In the genomic region with DNA sequence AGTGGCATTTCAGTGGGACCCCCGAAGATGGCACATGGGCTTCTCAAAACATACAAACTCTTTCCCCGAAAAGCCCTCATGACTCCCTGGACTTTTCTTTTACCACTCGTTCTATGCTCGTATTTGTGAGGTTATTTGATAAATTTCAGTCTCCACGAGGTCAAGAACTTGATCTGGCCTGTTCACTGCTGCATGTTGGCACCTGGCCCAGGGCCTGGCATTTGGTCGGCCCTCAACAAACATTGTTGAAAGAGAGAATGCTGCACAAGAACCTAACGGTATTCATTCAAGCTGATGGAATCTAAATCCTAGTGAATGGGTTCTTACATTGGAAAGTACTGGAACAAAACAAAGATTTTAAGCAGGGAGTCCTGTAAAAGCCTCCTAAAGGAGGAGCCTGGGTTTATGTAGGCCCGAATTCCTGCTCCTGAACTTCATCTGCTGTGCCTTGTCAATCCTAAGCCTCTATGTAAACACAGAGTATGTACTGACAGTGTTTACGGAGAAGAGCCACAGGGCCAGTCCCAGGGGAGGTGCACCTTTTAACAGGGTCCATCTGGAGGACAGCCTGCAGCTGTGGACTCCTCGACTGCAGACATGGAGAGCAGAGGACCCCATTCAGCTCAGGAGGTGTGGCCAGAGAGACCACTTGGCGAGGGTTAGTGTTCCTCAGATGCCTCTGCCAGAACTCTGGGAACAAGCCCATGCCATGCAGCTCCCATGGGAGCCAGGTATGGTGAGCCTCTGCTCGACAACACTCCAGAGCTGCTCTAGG, we compare ENCODE assay signal across 1 cellular context.
A peak's percentile ranks its signal among the peaks of the same experiment; 100 is the strongest.
TF ChIP-seq lines count a peak whose summit lies in the region.

No MANE protein-coding gene starts in this region.

TF ChIP-seq in HepG2, 621 proteins besides CTCF, POLR2A, EP300 and RAD21 (continued from another document and continues in another):
- no peak for TF ChIP-seq ZNF646 (CRISPR knock-in tag; IDR thresholded peaks at IDR 0.05)
- TF ChIP-seq ZMAT3 (CRISPR knock-in tag; conservative IDR thresholded peaks at IDR 0.05), result no peak
- TF ChIP-seq, protein P1, sequence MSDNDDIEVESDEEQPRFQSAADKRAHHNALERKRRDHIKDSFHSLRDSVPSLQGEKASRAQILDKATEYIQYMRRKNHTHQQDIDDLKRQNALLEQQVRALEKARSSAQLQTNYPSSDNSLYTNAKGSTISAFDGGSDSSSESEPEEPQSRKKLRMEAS (IDR thresholded peaks at IDR 0.05), result peak; percentile 70
- TF ChIP-seq ZSCAN21 (CRISPR knock-in tag; IDR thresholded peaks at IDR 0.05; ENCODE audit: borderline replicate concordance), result 0 out of 2 replicates have a peak, but pooled peaks have one; percentile 54
- peak; percentile 73; the same call in 1 of the 2 replicates for TF ChIP-seq FOXJ3 (CRISPR knock-in tag; IDR thresholded peaks at IDR 0.05; ENCODE audit: borderline replicate concordance)
- no peak for TF ChIP-seq TOE1 (CRISPR knock-in tag; IDR thresholded peaks at IDR 0.05)
- TF ChIP-seq SNAPC2 (CRISPR knock-in tag; IDR thresholded peaks at IDR 0.05), result no peak
- no peak for TF ChIP-seq BRD4 (CRISPR knock-in tag; IDR thresholded peaks at IDR 0.05)
- TF ChIP-seq ARID5B (CRISPR knock-in tag; IDR thresholded peaks at IDR 0.05), result peak; percentile 93
- TF ChIP-seq ZNF256 (CRISPR knock-in tag; conservative IDR thresholded peaks at IDR 0.05), result no peak
- TF ChIP-seq NFRKB (IDR thresholded peaks at IDR 0.05), result no peak
- TF ChIP-seq, protein P2, sequence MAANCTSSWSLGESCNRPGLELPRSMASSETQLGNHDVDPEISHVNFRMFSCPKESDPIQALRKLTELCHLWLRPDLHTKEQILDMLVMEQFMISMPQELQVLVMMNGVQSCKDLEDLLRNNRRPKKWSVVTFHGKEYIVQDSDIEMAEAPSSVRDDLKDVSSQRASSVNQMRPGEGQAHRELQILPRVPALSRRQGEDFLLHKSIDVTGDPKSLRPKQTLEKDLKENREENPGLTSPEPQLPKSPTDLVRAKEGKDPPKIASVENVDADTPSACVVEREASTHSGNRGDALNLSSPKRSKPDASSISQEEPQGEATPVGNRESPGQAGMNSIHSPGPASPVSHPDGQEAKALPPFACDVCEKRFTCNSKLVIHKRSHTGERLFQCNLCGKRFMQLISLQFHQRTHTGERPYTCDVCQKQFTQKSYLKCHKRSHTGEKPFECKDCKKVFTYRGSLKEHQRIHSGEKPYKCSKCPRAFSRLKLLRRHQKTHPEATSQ (CRISPR knock-in tag; IDR thresholded peaks at IDR 0.05; ENCODE audit: borderline replicate concordance), result no peak
- TF ChIP-seq ZBTB38 (CRISPR knock-in tag; IDR thresholded peaks at IDR 0.05), result no peak
- no peak for TF ChIP-seq BRF2 (CRISPR knock-in tag; IDR thresholded peaks at IDR 0.05)
- TF ChIP-seq, protein P3, sequence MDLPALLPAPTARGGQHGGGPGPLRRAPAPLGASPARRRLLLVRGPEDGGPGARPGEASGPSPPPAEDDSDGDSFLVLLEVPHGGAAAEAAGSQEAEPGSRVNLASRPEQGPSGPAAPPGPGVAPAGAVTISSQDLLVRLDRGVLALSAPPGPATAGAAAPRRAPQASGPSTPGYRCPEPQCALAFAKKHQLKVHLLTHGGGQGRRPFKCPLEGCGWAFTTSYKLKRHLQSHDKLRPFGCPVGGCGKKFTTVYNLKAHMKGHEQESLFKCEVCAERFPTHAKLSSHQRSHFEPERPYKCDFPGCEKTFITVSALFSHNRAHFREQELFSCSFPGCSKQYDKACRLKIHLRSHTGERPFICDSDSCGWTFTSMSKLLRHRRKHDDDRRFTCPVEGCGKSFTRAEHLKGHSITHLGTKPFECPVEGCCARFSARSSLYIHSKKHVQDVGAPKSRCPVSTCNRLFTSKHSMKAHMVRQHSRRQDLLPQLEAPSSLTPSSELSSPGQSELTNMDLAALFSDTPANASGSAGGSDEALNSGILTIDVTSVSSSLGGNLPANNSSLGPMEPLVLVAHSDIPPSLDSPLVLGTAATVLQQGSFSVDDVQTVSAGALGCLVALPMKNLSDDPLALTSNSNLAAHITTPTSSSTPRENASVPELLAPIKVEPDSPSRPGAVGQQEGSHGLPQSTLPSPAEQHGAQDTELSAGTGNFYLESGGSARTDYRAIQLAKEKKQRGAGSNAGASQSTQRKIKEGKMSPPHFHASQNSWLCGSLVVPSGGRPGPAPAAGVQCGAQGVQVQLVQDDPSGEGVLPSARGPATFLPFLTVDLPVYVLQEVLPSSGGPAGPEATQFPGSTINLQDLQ (CRISPR knock-in tag; IDR thresholded peaks at IDR 0.05), result no peak
- no peak for TF ChIP-seq MIER2 (CRISPR knock-in tag; IDR thresholded peaks at IDR 0.05)
- no peak for TF ChIP-seq PCBP1 (IDR thresholded peaks at IDR 0.05; ENCODE audit: borderline replicate concordance, low read depth, low read length)
- TF ChIP-seq SMC3 (IDR thresholded peaks at IDR 0.05; ENCODE audit: low read length), result no peak; the same call in 1 of the 2 replicates
- TF ChIP-seq SMAD1 (CRISPR knock-in tag; IDR thresholded peaks at IDR 0.05; ENCODE audit: borderline replicate concordance, low read depth), result no peak
- TF ChIP-seq ZSCAN30 (CRISPR knock-in tag; IDR thresholded peaks at IDR 0.05), result no peak
- 0 out of 2 replicates have a peak, but pooled peaks have one; percentile 35 for TF ChIP-seq JUN (CRISPR knock-in tag; IDR thresholded peaks at IDR 0.05)
- no peak for TF ChIP-seq NFKB2 (CRISPR knock-in tag; IDR thresholded peaks at IDR 0.05; ENCODE audit: borderline replicate concordance)
- TF ChIP-seq TBX2 (CRISPR knock-in tag; IDR thresholded peaks at IDR 0.05; ENCODE audit: borderline replicate concordance), result peak; percentile 82
- peak; percentile 75 for TF ChIP-seq PBX2 (CRISPR knock-in tag; IDR thresholded peaks at IDR 0.05)
- TF ChIP-seq SKIL (CRISPR knock-in tag; IDR thresholded peaks at IDR 0.05; ENCODE audit: borderline replicate concordance), result peak; percentile 61; the same call in 1 of the 2 replicates
- no peak for TF ChIP-seq IKZF1 (IDR thresholded peaks at IDR 0.05)
- no peak for TF ChIP-seq CAMTA2 (CRISPR knock-in tag; IDR thresholded peaks at IDR 0.05; ENCODE audit: borderline replicate concordance)
- TF ChIP-seq, protein P4, sequence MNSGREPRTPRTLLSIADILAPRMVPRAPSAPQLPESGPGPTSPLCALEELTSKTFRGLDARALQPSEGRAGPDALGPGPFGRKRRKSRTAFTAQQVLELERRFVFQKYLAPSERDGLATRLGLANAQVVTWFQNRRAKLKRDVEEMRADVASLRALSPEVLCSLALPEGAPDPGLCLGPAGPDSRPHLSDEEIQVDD (CRISPR knock-in tag; IDR thresholded peaks at IDR 0.05; ENCODE audit: borderline replicate concordance), result no peak
- no peak for TF ChIP-seq GABPB1 (CRISPR knock-in tag; IDR thresholded peaks at IDR 0.05)
- TF ChIP-seq ZNF788 (CRISPR knock-in tag; IDR thresholded peaks at IDR 0.05; ENCODE audit: borderline replicate concordance), result peak; percentile 66; the same call in 1 of the 2 replicates
- no peak for TF ChIP-seq TP53 (CRISPR knock-in tag; conservative IDR thresholded peaks at IDR 0.05)
- TF ChIP-seq ZNF720 (CRISPR knock-in tag; IDR thresholded peaks at IDR 0.05), result no peak
- TF ChIP-seq CCDC6 (CRISPR knock-in tag; IDR thresholded peaks at IDR 0.05), result no peak
- TF ChIP-seq, protein P5, sequence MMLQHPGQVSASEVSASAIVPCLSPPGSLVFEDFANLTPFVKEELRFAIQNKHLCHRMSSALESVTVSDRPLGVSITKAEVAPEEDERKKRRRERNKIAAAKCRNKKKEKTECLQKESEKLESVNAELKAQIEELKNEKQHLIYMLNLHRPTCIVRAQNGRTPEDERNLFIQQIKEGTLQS (CRISPR knock-in tag; IDR thresholded peaks at IDR 0.05), result no peak
- TF ChIP-seq ZNF230 (CRISPR knock-in tag; IDR thresholded peaks at IDR 0.05), result peak; percentile 26; the same call in 1 of the 2 replicates
- peak; percentile 55 for TF ChIP-seq SKI (IDR thresholded peaks at IDR 0.05; ENCODE audit: partially characterized antibody)
- TF ChIP-seq ZNF556 (CRISPR knock-in tag; IDR thresholded peaks at IDR 0.05; ENCODE audit: borderline replicate concordance), result no peak
